Comparison of ENCODE assay signal across 16 cellular contexts in genomic region chr10:130715686-130716670, GRCh38.
"Had no signal": no experiment of that assay in that cellular context is flagged by ENCODE, and none has a peak within 500 bp of the region (broad histone marks: within the 10 kb centered on the region; RNA-seq: fewer than 3 reads in every experiment).

No MANE protein-coding gene starts in this region.

- H3K4me1 ChIP-seq: ascending aorta, foreskin keratinocyte had no signal

- H3K9me3 ChIP-seq: ascending aorta had no signal

- H3K36me3 ChIP-seq: ascending aorta, brain microvascular endothelial cell, neural progenitor cell had no signal

- H3K9ac ChIP-seq: neural progenitor cell had no signal

- DNase-seq: activated gamma-delta T cell treated with Interleukin-2 at 50 U/mL for 16 hours; activated T-cell treated with anti-CD3 and anti-CD28 coated beads, Interleukin-2, amount 50 U/mL, for 1 hour; brain microvascular endothelial cell; central memory CD4-positive, alpha-beta T cell; effector memory CD4-positive, alpha-beta T cell; foreskin keratinocyte; mesendoderm; naive thymus-derived CD8-positive, alpha-beta T cell; retina; stimulated activated CD4-positive, alpha-beta T cell treated with anti-CD3 and anti-CD28 coated beads, Interleukin-2, amount 100 ng/mL, for 48 hours; stimulated activated CD8-positive, alpha-beta memory T cell treated with anti-CD3 and anti-CD28 coated beads, Interleukin-4, amount 100 ng/mL, for 48 hours; stimulated activated naive B cell treated with anti-CD40 and anti-IgM and Interleukin-4, amounts not matched to agents 10 μg/mL and 1 μg/mL and 100 μg/mL, for 72 hours; T-helper 1 cell had no signal

- H3K27me3 ChIP-seq: ascending aorta, brain microvascular endothelial cell, foreskin keratinocyte, neural progenitor cell had no signal

- H3K27ac ChIP-seq: ascending aorta, brain microvascular endothelial cell, foreskin keratinocyte, neural progenitor cell had no signal

- H3K4me3 ChIP-seq: ascending aorta, neural progenitor cell had no signal

- ATAC-seq: activated naive CD4-positive, alpha-beta T cell treated with anti-CD3 and anti-CD28 coated beads, Interleukin-2, amount 50 U/mL, for 72 hours; foreskin keratinocyte; naive thymus-derived CD8-positive, alpha-beta T cell; stimulated activated naive B cell treated with anti-CD40 and anti-IgM and Interleukin-4, amounts not matched to agents 10 μg/mL and 1 μg/mL and 100 μg/mL, for 72 hours had no signal
